23 cellular contexts compared by ENCODE assay signal in genomic region chr3:12935861-12936830, GRCh38.
DNase-seq lines count a peak whose midpoint lies in the region; ATAC-seq and TF ChIP-seq lines count a peak whose summit lies in the region.
"Had no signal": no experiment of that assay in that cellular context is flagged by ENCODE, and none has a peak within 500 bp of the region (broad histone marks: within the 10 kb centered on the region; RNA-seq: fewer than 3 reads in every experiment).

No MANE protein-coding gene starts in this region.

- H3K27ac ChIP-seq in left ventricle myocardium inferior (replicated peaks) (peak overlapping the region; percentile 95), coronary artery (peak overlapping the region; percentile 90 to 97), thoracic aorta (peak overlapping the region; percentile 83 to 90)

- TF ChIP-seq CTCF in left ventricle myocardium inferior (IDR thresholded peaks at IDR 0.05; ENCODE audit: borderline replicate concordance) (no peak), coronary artery (IDR thresholded peaks at IDR 0.05) (no peak), thoracic aorta (IDR thresholded peaks at IDR 0.05) (no peak)

- no peaks in the 10 kb centered on the region for H3K27me3 ChIP-seq in left ventricle myocardium inferior (ENCODE audit: low read depth)
- H3K27me3 ChIP-seq in H7 (ENCODE audit: control insufficient read depth, insufficient read depth, low read length): no peaks in the 10 kb centered on the region
- H3K27me3 ChIP-seq in thoracic aorta (replicated peaks; ENCODE audit: insufficient read depth): no peaks in the 10 kb centered on the region
- H3K27me3 ChIP-seq: MG63 had no signal

- peaks cover 100% of the 10 kb centered on the region for H3K4me1 ChIP-seq in left ventricle myocardium inferior
- peaks cover 45 to 92% of the 10 kb centered on the region in 2 donors for H3K4me1 ChIP-seq in thoracic aorta (ENCODE audit: control insufficient read depth in 1 of 2, low read depth in 2 of 2)

- no peaks in the 10 kb centered on the region for H3K9me3 ChIP-seq in left ventricle myocardium inferior (replicated peaks)
- no peaks in the 10 kb centered on the region for H3K9me3 ChIP-seq in thoracic aorta
- H3K9me3 ChIP-seq: MG63 had no signal

- ATAC-seq in thoracic aorta (ENCODE audit: insufficient number of reproducible peaks, low FRiP score, low read depth) (no peak), HG03520 (IDR thresholded peaks at IDR 0.05; ENCODE audit: unreplicated experiment) (no peak)
- ATAC-seq: GM12878 had no signal

- no peak for DNase-seq in left ventricle myocardium inferior
- no peak for DNase-seq in cardiac septum (ENCODE audit: low spot score)
- peak; percentile 58 for DNase-seq in H7
- DNase-seq in coronary artery (ENCODE audit: low spot score): no peak
- DNase-seq in thoracic aorta (ENCODE audit: low spot score): no peak
- no peak for DNase-seq in stimulated activated CD8-positive, alpha-beta memory T cell treated with anti-CD3 and anti-CD28 coated beads, Interleukin-4, amount 100 ng/mL, for 48 hours
- DNase-seq: C1 segment of cervical spinal cord; CD4-positive, alpha-beta memory T cell; COR-L47; GOT3; HCEC 1CT; MG63; NCI-H1105 treated with DMSO at 0.1 percent for 48 hours; NCI-H146; NCI-H1930; NCI-H2107; NCI-H446; NCI-H524 treated with DMSO at 0.1 percent for 48 hours; NCI-H774; RPMI8226; SHP77 had no signal

- H3K4me3 ChIP-seq in left ventricle myocardium inferior (no peak overlapping the region), H7 (ENCODE audit: insufficient read depth, low read depth, low read length) (no peak overlapping the region), coronary artery (no peak overlapping the region), thoracic aorta (no peak overlapping the region)
- H3K4me3 ChIP-seq: GM12878, MG63 had no signal

- intact Hi-C loops in left ventricle myocardium inferior (cut with micrococcal nuclease) (no loop called here), cardiac septum (cut with DNase I) (loop anchor here (2.0 kb wide), 1 partner anchor 31 kb away; no protein-coding TSS in a partner anchor)

- peaks cover 32% of the 10 kb centered on the region for H3K36me3 ChIP-seq in left ventricle myocardium inferior
- peaks cover under 1% of the 10 kb centered on the region for H3K36me3 ChIP-seq in H7 (replicated peaks; ENCODE audit: control insufficient read depth, insufficient read depth, low read length)
- H3K36me3 ChIP-seq in thoracic aorta: peaks cover 26% of the 10 kb centered on the region
- H3K36me3 ChIP-seq: MG63 had no signal
